1 cellular context compared by ENCODE assay signal in genomic region chr5:153893809-153894208, GRCh38.
TF ChIP-seq lines count a peak whose summit lies in the region.

No MANE protein-coding gene starts in this region.

TF ChIP-seq in K562, 482 proteins besides CTCF, POLR2A, EP300 and RAD21 (continued from another document):
- TF ChIP-seq, protein P1, sequence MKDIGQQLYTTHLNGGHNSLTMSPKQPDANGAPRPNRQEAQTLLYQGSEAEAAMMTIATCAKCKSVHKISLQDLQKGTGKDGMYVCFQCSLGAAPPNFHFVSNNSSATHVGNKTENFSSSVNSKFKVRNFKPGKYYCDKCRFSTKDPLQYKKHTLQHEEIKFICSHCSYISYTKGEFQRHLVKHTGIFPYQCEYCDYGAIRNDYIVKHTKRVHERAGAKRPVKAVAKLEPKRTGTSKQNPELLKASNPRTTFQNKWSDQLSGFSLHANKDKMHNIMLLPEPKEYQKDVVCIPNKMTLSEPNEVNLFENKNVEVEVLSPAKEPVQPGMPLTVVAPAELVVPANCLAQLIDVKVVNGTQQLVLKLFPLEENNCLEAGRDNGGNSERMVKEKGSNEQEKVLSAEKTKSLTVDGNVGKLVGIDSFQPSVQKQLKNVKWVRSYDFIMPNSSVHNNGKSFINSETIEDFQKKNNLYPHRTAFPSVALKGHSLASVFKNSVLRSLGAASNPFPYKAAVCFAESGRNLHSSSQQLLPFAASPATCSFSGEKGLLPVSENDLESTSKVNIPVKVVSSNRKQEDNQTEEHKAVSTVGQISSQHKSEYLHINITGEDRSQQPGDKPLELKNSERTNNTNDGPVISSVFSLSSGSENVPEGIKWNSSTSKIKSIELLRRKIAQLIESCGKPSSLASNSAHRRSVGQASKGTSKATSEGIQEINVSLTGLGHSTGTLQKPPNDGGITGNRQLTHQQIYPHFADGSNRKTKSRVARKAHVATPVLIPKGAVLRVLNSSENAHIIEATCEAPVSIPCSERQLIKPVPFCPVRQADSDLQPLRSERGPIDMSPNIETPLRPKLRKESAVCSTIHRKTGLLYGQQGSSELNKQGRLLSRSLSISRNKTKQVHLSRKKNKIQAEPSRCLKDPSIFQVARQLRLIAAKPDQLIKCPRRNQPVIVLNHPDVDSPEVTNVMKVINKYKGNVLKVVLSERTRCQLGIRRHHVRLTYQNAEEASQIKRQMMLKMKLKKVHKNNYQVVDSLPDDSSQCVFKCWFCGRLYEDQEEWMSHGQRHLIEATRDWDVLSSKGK (CRISPR knock-in tag; IDR thresholded peaks at IDR 0.05) = no peak
- TF ChIP-seq MTA2 (IDR thresholded peaks at IDR 0.05; ENCODE audit: low read depth) (peak; percentile 35; the same call in 1 of the 2 replicates), C11orf30 (IDR thresholded peaks at IDR 0.05; ENCODE audit: low read depth) (peak; percentile 44; the same call in 1 of the 2 replicates), NFIC (IDR thresholded peaks at IDR 0.05) (peak; percentile 25; the same call in 1 of the 2 replicates), POLR2AphosphoS5 (IDR thresholded peaks at IDR 0.05; ENCODE audit: control insufficient read depth, insufficient read depth, low read depth, low read length) (peak; percentile 60; the same call in 1 of the 2 replicates), SOX6 (IDR thresholded peaks at IDR 0.05) (peak; percentile 33; the same call in 1 of the 2 replicates), DPF2 (IDR thresholded peaks at IDR 0.05) (peak; percentile 73), RCOR1 (IDR thresholded peaks at IDR 0.05; ENCODE audit: borderline replicate concordance in 1 of 2, low read depth in 2 of 2, low read length in 2 of 2) (peak in 1 of 2 experiments; percentile 82; a peak in 2 of 4 replicates), MAFF (IDR thresholded peaks at IDR 0.05; ENCODE audit: low read length) (peak; percentile 25; the same call in 1 of the 2 replicates), TAL1 (IDR thresholded peaks at IDR 0.05) (peak; percentile 73)
- TF ChIP-seq, protein P2, sequence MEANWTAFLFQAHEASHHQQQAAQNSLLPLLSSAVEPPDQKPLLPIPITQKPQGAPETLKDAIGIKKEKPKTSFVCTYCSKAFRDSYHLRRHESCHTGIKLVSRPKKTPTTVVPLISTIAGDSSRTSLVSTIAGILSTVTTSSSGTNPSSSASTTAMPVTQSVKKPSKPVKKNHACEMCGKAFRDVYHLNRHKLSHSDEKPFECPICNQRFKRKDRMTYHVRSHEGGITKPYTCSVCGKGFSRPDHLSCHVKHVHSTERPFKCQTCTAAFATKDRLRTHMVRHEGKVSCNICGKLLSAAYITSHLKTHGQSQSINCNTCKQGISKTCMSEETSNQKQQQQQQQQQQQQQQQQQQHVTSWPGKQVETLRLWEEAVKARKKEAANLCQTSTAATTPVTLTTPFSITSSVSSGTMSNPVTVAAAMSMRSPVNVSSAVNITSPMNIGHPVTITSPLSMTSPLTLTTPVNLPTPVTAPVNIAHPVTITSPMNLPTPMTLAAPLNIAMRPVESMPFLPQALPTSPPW (CRISPR knock-in tag; IDR thresholded peaks at IDR 0.05) = peak; percentile 84
- TF ChIP-seq, protein P3, sequence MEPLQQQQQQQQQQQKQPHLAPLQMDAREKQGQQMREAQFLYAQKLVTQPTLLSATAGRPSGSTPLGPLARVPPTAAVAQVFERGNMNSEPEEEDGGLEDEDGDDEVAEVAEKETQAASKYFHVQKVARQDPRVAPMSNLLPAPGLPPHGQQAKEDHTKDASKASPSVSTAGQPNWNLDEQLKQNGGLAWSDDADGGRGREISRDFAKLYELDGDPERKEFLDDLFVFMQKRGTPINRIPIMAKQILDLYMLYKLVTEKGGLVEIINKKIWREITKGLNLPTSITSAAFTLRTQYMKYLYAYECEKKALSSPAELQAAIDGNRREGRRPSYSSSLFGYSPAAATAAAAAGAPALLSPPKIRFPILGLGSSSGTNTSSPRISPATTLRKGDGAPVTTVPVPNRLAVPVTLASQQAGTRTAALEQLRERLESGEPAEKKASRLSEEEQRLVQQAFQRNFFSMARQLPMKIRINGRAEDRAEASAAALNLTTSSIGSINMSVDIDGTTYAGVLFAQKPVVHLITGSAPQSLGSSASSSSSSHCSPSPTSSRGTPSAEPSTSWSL (CRISPR knock-in tag; IDR thresholded peaks at IDR 0.05; ENCODE audit: borderline replicate concordance) = no peak
TF ChIP-seq in K562: peak in this region for 24.
